In the genomic region with DNA sequence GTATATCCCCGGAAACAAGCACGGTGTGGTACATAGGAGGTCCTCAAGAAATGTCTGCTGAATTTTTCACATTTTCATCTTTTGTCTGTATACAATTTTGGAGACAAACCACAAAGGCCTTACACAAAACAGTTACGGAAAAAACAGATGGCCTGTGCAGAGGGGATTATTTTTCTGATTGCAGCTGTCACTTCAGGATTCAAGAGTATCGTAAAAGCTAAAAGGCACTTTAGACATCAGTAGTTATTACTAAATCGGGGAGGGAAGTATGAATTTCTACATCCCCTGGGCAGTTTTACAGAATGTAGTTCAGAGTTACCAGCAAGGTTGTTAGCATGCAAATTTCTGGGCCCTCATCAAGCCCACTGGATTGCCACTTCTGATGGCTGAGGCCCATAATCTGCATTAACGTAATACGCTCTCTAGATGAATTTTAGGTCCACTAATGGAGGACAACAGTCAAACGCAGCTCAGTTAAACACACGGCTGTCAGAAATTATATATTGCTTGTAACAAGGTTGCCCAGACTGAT, we compare ENCODE assay signal across 8 cellular contexts. TPM values are rescaled to one million over a fixed set of nuclear protein-coding genes. Genes with fewer than 3 reads are reported as not detected.
DNase-seq lines count a peak whose midpoint lies in the region; ATAC-seq and TF ChIP-seq lines count a peak whose summit lies in the region.

No MANE protein-coding gene starts in this region.

- no peaks in the 10 kb centered on the region for H4K20me1 ChIP-seq in SK-N-SH (ENCODE audit: insufficient read depth)

- peaks cover 11% of the 10 kb centered on the region; the same call in 1 of the 2 replicates for H3K79me2 ChIP-seq in SK-N-SH (ENCODE audit: insufficient read depth)

- H3K9me3 ChIP-seq in SK-N-SH (no peaks in the 10 kb centered on the region), RWPE2 (ENCODE audit: severe bottlenecking) (no peaks in the 10 kb centered on the region), subcutaneous abdominal adipose tissue (ENCODE audit: control insufficient read depth in 5 of 5, low read length in 5 of 5) (no peaks in the 10 kb centered on the region)

- H3K27ac ChIP-seq in SK-N-SH (ENCODE audit: low read depth in 2 of 2, low read length in 1 of 2), result no peak overlapping the region; a peak in 1 of 4 replicates
- H3K27ac ChIP-seq in RWPE2 (ENCODE audit: poor library complexity, severe bottlenecking), result peak overlapping the region; percentile 42
- peak overlapping the region; percentile 83 for H3K27ac ChIP-seq in subcutaneous abdominal adipose tissue (ENCODE audit: low read depth, low read length)

- POLR2A ChIA-PET in SK-N-SH (lab: Yijun Ruan, JAX), result interaction anchor here (1.2 kb wide), 1 partner anchor 206 kb away, joined by 5 read pairs; the partner anchor contains the start of gene ARL6

- H3K9me2 ChIP-seq in SK-N-SH, result no peaks in the 10 kb centered on the region

- 88% methylated on average over 9 of the region's 9 CpGs for WGBS in SK-N-SH (ENCODE audit: low lambda C conversion rate)

- no peak for ATAC-seq in SK-N-SH treated with all-trans-retinoic acid at 6 μM for 48 hours
- no peak for ATAC-seq in RWPE2 (ENCODE audit: low read depth)
- no peak for ATAC-seq in HG03460 (IDR thresholded peaks at IDR 0.05; ENCODE audit: unreplicated experiment)

- H3K36me3 ChIP-seq in SK-N-SH (replicated peaks in 1 of 2; ENCODE audit: control insufficient read depth in 1 of 2, insufficient read depth in 2 of 2, low read length in 1 of 2) (peaks cover 11 to 14% of the 10 kb centered on the region in 2 experiments), RWPE2 (ENCODE audit: low read depth) (peaks cover 12% of the 10 kb centered on the region), subcutaneous abdominal adipose tissue (ENCODE audit: control insufficient read depth in 5 of 5, insufficient read depth in 5 of 5, low read length in 5 of 5) (peaks cover 1 to 13% (median 8%) of the 10 kb centered on the region in 5 donors)

- H3K4me2 ChIP-seq in SK-N-SH, result peak overlapping the region; percentile 84

- TF ChIP-seq CTCF in SK-N-SH (IDR thresholded peaks at IDR 0.05), result no peak
- no peak for TF ChIP-seq CTCF in RWPE2 (IDR thresholded peaks at IDR 0.05; ENCODE audit: poor library complexity, severe bottlenecking)
- no peak for TF ChIP-seq CTCF in fibroblast of pulmonary artery (IDR thresholded peaks at IDR 0.05; ENCODE audit: low read length, missing control alignments)

- DNase-seq in SK-N-SH (peak; percentile 25), RWPE2 (ENCODE audit: low spot score) (no peak), fibroblast of pulmonary artery (ENCODE audit: low read depth) (no peak), cerebellar nuclear complex (lab: John Stamatoyannopoulos, UW) (no peak), amniotic stem cell (lab: John Stamatoyannopoulos, UW) (no peak)

- H3K27me3 ChIP-seq in SK-N-SH (ENCODE audit: insufficient read depth), result no peaks in the 10 kb centered on the region
- no peaks in the 10 kb centered on the region for H3K27me3 ChIP-seq in RWPE2 (ENCODE audit: insufficient read depth, poor library complexity, severe bottlenecking)
- no peaks in the 10 kb centered on the region for H3K27me3 ChIP-seq in subcutaneous abdominal adipose tissue (ENCODE audit: control insufficient read depth in 5 of 5, insufficient read depth in 4 of 5, low read length in 5 of 5)

- TF ChIP-seq EP300 in SK-N-SH (IDR thresholded peaks at IDR 0.05; ENCODE audit: borderline replicate concordance in 1 of 2, low read depth in 1 of 2, low read length in 1 of 2), result no peak

- CTCF ChIA-PET in SK-N-SH (lab: Yijun Ruan, JAX), result interaction anchor here (0.6 to 1.5 kb wide), 3 partner anchors 31 to 85 kb away, joined by 3 to 8 read pairs (median 4); no protein-coding TSS in a partner anchor

- H3K9ac ChIP-seq in SK-N-SH (peak overlapping the region; percentile 51; the same call in 1 of the 2 replicates), subcutaneous abdominal adipose tissue (ENCODE audit: low read length in 5 of 5) (peak overlapping the region; percentile 57 to 84 (median 80))

- TF ChIP-seq RAD21 in SK-N-SH (IDR thresholded peaks at IDR 0.05; ENCODE audit: low read length), result no peak

- H2AFZ ChIP-seq in SK-N-SH (ENCODE audit: low read depth), result peak overlapping the region; percentile 99; the same call in 1 of the 2 replicates

- peaks cover 7 to 12% of the 10 kb centered on the region in 2 experiments; a peak in 3 of 4 replicates for H3K4me1 ChIP-seq in SK-N-SH (ENCODE audit: control insufficient read depth in 1 of 2, insufficient read depth in 2 of 2, low read depth in 1 of 2, low read length in 1 of 2)
- peaks cover 10% of the 10 kb centered on the region for H3K4me1 ChIP-seq in RWPE2 (ENCODE audit: insufficient read depth, poor library complexity, severe bottlenecking)
- H3K4me1 ChIP-seq in subcutaneous abdominal adipose tissue (ENCODE audit: control insufficient read depth in 5 of 5, insufficient read depth in 5 of 5, low read length in 5 of 5), result peaks cover 0 to 27% (median 20%) of the 10 kb centered on the region in 5 donors

- H3F3A ChIP-seq in SK-N-SH (replicated peaks; ENCODE audit: insufficient read depth), result no peaks in the 10 kb centered on the region

- peak overlapping the region; percentile 58 to 64; a peak in 3 of 4 replicates for H3K4me3 ChIP-seq in SK-N-SH (ENCODE audit: low read depth in 2 of 2, low read length in 1 of 2)
- peak overlapping the region; percentile 52 for H3K4me3 ChIP-seq in RWPE2 (ENCODE audit: severe bottlenecking)
- peak overlapping the region; percentile 65 for H3K4me3 ChIP-seq in fibroblast of pulmonary artery (replicated peaks; ENCODE audit: low read depth, low read length)
- H3K4me3 ChIP-seq in subcutaneous abdominal adipose tissue (ENCODE audit: low read depth in 1 of 5, low read length in 5 of 5), result peak overlapping the region; percentile 53 to 77 (median 68)

TF ChIP-seq in SK-N-SH, 30 proteins besides CTCF, POLR2A, EP300 and RAD21 (continues in another document):
- TF ChIP-seq, protein P1, sequence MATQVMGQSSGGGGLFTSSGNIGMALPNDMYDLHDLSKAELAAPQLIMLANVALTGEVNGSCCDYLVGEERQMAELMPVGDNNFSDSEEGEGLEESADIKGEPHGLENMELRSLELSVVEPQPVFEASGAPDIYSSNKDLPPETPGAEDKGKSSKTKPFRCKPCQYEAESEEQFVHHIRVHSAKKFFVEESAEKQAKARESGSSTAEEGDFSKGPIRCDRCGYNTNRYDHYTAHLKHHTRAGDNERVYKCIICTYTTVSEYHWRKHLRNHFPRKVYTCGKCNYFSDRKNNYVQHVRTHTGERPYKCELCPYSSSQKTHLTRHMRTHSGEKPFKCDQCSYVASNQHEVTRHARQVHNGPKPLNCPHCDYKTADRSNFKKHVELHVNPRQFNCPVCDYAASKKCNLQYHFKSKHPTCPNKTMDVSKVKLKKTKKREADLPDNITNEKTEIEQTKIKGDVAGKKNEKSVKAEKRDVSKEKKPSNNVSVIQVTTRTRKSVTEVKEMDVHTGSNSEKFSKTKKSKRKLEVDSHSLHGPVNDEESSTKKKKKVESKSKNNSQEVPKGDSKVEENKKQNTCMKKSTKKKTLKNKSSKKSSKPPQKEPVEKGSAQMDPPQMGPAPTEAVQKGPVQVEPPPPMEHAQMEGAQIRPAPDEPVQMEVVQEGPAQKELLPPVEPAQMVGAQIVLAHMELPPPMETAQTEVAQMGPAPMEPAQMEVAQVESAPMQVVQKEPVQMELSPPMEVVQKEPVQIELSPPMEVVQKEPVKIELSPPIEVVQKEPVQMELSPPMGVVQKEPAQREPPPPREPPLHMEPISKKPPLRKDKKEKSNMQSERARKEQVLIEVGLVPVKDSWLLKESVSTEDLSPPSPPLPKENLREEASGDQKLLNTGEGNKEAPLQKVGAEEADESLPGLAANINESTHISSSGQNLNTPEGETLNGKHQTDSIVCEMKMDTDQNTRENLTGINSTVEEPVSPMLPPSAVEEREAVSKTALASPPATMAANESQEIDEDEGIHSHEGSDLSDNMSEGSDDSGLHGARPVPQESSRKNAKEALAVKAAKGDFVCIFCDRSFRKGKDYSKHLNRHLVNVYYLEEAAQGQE (IDR thresholded peaks at IDR 0.05; ENCODE audit: low read depth, low read length), result no peak
- TF ChIP-seq MEF2A (IDR thresholded peaks at IDR 0.05; ENCODE audit: borderline replicate concordance, low read depth) (no peak), POLR2AphosphoS5 (IDR thresholded peaks at IDR 0.05; ENCODE audit: low read depth, low read length) (no peak), ELF1 (IDR thresholded peaks at IDR 0.05) (no peak), GABPA (IDR thresholded peaks at IDR 0.05; ENCODE audit: low read depth) (no peak)

TF ChIP-seq in SK-N-SH treated with all-trans-retinoic acid at 6 μM for 48 hours, 23 proteins besides CTCF, POLR2A, EP300 and RAD21 (continues in another document):
- TF ChIP-seq SNAI2 (CRISPR knock-in tag; IDR thresholded peaks at IDR 0.05), result no peak
- no peak for TF ChIP-seq RARB (CRISPR knock-in tag; IDR thresholded peaks at IDR 0.05)
- no peak for TF ChIP-seq ZNF70 (CRISPR knock-in tag; IDR thresholded peaks at IDR 0.05)
- no peak for TF ChIP-seq ZNF8 (CRISPR knock-in tag; IDR thresholded peaks at IDR 0.05)
- TF ChIP-seq, protein P2, sequence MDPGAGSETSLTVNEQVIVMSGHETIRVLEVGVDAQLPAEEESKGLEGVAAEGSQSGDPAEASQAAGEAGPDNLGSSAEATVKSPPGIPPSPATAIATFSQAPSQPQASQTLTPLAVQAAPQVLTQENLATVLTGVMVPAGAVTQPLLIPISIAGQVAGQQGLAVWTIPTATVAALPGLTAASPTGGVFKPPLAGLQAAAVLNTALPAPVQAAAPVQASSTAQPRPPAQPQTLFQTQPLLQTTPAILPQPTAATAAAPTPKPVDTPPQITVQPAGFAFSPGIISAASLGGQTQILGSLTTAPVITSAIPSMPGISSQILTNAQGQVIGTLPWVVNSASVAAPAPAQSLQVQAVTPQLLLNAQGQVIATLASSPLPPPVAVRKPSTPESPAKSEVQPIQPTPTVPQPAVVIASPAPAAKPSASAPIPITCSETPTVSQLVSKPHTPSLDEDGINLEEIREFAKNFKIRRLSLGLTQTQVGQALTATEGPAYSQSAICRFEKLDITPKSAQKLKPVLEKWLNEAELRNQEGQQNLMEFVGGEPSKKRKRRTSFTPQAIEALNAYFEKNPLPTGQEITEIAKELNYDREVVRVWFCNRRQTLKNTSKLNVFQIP (CRISPR knock-in tag; IDR thresholded peaks at IDR 0.05; ENCODE audit: borderline replicate concordance, low read depth), result no peak
- TF ChIP-seq ARNTL (CRISPR knock-in tag; IDR thresholded peaks at IDR 0.05; ENCODE audit: borderline replicate concordance, low read depth), result no peak
- no peak for TF ChIP-seq OSR1 (CRISPR knock-in tag; IDR thresholded peaks at IDR 0.05)

RNA-seq across cellular contexts. Expression of gene RIOX2, which starts 1.2 kb away (rescaled TPM):
- 12.9 and 20.3 TPM in 2 replicates for polyA plus RNA-seq in SK-N-SH (2012; rRNA removed)
- 16.4 and 17.9 TPM in 2 replicates for polyA plus RNA-seq in SK-N-SH (2012; cell fraction: cytosol; rRNA removed)
- polyA plus RNA-seq in SK-N-SH (2012; cell fraction: nucleus; rRNA removed), result 15.1 and 29.1 TPM in 2 replicates

Comparison
In these comparisons a context has a peak if more than half of its experiments do, and no peak if none do; other contexts are left out.
1. H3K27ac ChIP-seq: peak in RWPE2 (single experiment) and subcutaneous abdominal adipose tissue (single experiment); none in SK-N-SH (0 of 2).
2. Peak in every context shown above with its lines, with median percentiles within 50 percentile points of each other: H3K4me3 ChIP-seq.